8 cellular contexts compared by ENCODE assay signal in the genomic region with DNA sequence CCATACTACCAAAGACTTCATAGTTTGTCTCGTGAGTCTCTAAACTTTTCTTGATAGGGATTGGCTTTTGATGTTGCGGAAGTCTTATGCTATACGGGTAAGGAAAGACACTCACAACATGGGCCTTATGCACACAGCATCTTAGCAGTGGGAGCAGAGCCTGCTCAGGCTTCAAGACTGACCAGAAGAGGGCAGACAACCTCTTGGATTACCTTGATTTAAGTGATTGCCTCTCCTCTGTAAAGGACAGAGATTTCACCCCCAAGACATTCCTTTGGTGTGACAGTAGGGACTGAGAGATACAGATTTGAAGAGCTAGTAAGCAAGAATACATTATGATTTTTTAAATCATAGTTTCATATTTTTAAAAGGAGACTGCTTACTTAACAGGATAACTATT.
DNase-seq lines count a peak whose midpoint lies in the region; ATAC-seq, FAIRE-seq and TF ChIP-seq lines count a peak whose summit lies in the region.

No MANE protein-coding gene starts in this region.

- no peaks in the 10 kb centered on the region for H3K9me3 Mint-ChIP-seq in activated naive CD8-positive, alpha-beta T cell treated with anti-CD3 and anti-CD28 coated beads, Interleukin-2, amount 10 ng/mL, durations not matched to agents 7 days and 5 days

- no peaks in the 10 kb centered on the region for H3K36me3 Mint-ChIP-seq in activated naive CD8-positive, alpha-beta T cell treated with anti-CD3 and anti-CD28 coated beads, Interleukin-2, amount 10 ng/mL, durations not matched to agents 7 days and 5 days

- H3K4me1 Mint-ChIP-seq in activated naive CD8-positive, alpha-beta T cell treated with anti-CD3 and anti-CD28 coated beads, Interleukin-2, amount 10 ng/mL, durations not matched to agents 7 days and 5 days: no peaks in the 10 kb centered on the region

- no peak overlapping the region for H3K4me3 Mint-ChIP-seq in activated naive CD8-positive, alpha-beta T cell treated with anti-CD3 and anti-CD28 coated beads, Interleukin-2, amount 10 ng/mL, durations not matched to agents 7 days and 5 days

- intact Hi-C loops in aorta (cut with DNase I): no loop called here

- H3K9me3 ChIP-seq in aorta (ENCODE audit: control insufficient read depth, low read length): peaks cover 4% of the 10 kb centered on the region

- TF ChIP-seq CTCF in kidney epithelial cell (IDR thresholded peaks at IDR 0.05; ENCODE audit: insufficient read depth, low read length, poor library complexity, severe bottlenecking): peak; percentile 76

- H3K4me1 ChIP-seq in aorta (ENCODE audit: control insufficient read depth in 1 of 2, insufficient read depth in 2 of 2, low read length in 2 of 2): no peaks in the 10 kb centered on the region

- no peak overlapping the region for H3K27ac Mint-ChIP-seq in activated naive CD8-positive, alpha-beta T cell treated with anti-CD3 and anti-CD28 coated beads, Interleukin-2, amount 10 ng/mL, durations not matched to agents 7 days and 5 days

- peak; percentile 83 for DNase-seq in GM03348 (ENCODE audit: low spot score)
- DNase-seq in H54 (ENCODE audit: insufficient read length, low spot score): peak; percentile 8
- peak; percentile 82 for DNase-seq in NCI-H82 (lab: John Stamatoyannopoulos, UW)
- no peak for DNase-seq in activated naive CD8-positive, alpha-beta T cell treated with anti-CD3 and anti-CD28 coated beads, Interleukin-2, amount 10 ng/mL, durations not matched to agents 7 days and 5 days
- no peak for DNase-seq in kidney epithelial cell (ENCODE audit: low read depth)
- no peak for DNase-seq in aorta
- no peak for DNase-seq in OCI-M2 (lab: John Stamatoyannopoulos, UW; ENCODE audit: unreplicated experiment)

- no peak overlapping the region for H3K27ac ChIP-seq in aorta (ENCODE audit: low read depth in 1 of 2, low read length in 2 of 2)

- no peaks in the 10 kb centered on the region for H3K27me3 ChIP-seq in kidney epithelial cell (ENCODE audit: control insufficient read depth, insufficient read depth, low read length)
- no peaks in the 10 kb centered on the region for H3K27me3 ChIP-seq in aorta (ENCODE audit: control insufficient read depth in 1 of 2, insufficient read depth in 2 of 2, low read length in 1 of 2)

- ATAC-seq in activated naive CD8-positive, alpha-beta T cell treated with anti-CD3 and anti-CD28 coated beads, Interleukin-2, amount 10 ng/mL, durations not matched to agents 7 days and 5 days (ENCODE audit: low read depth): peak; percentile 65
- ATAC-seq in GM19455 (IDR thresholded peaks at IDR 0.05; ENCODE audit: unreplicated experiment) (no peak), aorta (ENCODE audit: low FRiP score) (no peak)

- H3K36me3 ChIP-seq in kidney epithelial cell (ENCODE audit: control insufficient read depth, insufficient read depth, low read length) (no peaks in the 10 kb centered on the region), aorta (ENCODE audit: control insufficient read depth in 1 of 2, insufficient read depth in 2 of 2, low read length in 1 of 2) (no peaks in the 10 kb centered on the region)

- peak; percentile 61 for FAIRE-seq in H54 (lab: Jason Lieb, UNC)

- TF ChIP-seq POLR2A in H54 (IDR thresholded peaks at IDR 0.05; ENCODE audit: low read depth, low read length): no peak

- H3K27me3 Mint-ChIP-seq in activated naive CD8-positive, alpha-beta T cell treated with anti-CD3 and anti-CD28 coated beads, Interleukin-2, amount 10 ng/mL, durations not matched to agents 7 days and 5 days: peaks cover 6% of the 10 kb centered on the region

- no peak overlapping the region for H3K4me3 ChIP-seq in kidney epithelial cell (ENCODE audit: low read depth, low read length)
- H3K4me3 ChIP-seq in aorta (ENCODE audit: low read length in 2 of 2): no peak overlapping the region

- WGBS in aorta, 2 donors: 45 to 54% methylated on average over 3 of the region's 3 CpGs

- POLR2A ChIA-PET in activated naive CD8-positive, alpha-beta T cell treated with anti-CD3 and anti-CD28 coated beads, Interleukin-2, amount 10 ng/mL, durations not matched to agents 7 days and 5 days (lab: Charles Lee): no interaction called here

Comparison
In these comparisons a context has a peak if more than half of its experiments do, and no peak if none do; other contexts are left out.
1. DNase-seq: peak in GM03348 (single experiment), H54 (single experiment) and NCI-H82 (single experiment); none in activated naive CD8-positive, alpha-beta T cell treated with anti-CD3 and anti-CD28 coated beads, Interleukin-2, amount 10 ng/mL, durations not matched to agents 7 days and 5 days (single experiment), kidney epithelial cell (single experiment), aorta (0 of 2) and OCI-M2 (single experiment).